17 cellular contexts compared by ENCODE assay signal in the genomic region with DNA sequence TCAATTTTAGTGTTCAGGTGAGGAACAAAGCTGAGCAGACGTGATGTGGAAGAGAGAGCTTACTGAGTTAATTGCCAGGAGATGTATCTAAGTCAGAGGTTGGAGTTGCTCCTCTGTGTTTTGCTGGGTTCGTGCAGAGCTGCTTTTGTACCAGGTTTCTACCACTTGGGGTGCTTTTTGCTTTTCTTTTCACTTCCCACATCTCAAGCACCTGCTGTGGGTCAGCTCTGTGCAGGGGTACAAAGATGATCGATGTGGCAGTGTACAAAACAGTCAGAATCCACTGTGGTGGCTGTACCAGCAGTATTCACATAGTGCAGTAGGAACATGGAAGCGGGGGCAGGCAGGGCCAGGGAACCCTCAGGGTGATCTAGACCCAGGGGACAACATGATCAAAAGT. TPM values are rescaled to one million over a fixed set of nuclear protein-coding genes. Genes with fewer than 3 reads are reported as not detected.
DNase-seq lines count a peak whose midpoint lies in the region; ATAC-seq and TF ChIP-seq lines count a peak whose summit lies in the region.
"Had no signal": no experiment of that assay in that cellular context is flagged by ENCODE, and none has a peak within 500 bp of the region (broad histone marks: within the 10 kb centered on the region; RNA-seq: fewer than 3 reads in every experiment).

No MANE protein-coding gene starts in this region.

- CTCF ChIA-PET in RWPE1 (lab: Yijun Ruan, JAX): interaction anchor here (1.2 kb wide), 1 partner anchor 10 kb away, joined by 3 read pairs; no protein-coding TSS in a partner anchor
- CTCF ChIA-PET in CD4-positive, alpha-beta T cell (lab: Charles Lee): no interaction called here

- H3K36me3 ChIP-seq in upper lobe of right lung: peaks cover 33% of the 10 kb centered on the region

- no peaks in the 10 kb centered on the region for H3K9me3 Mint-ChIP-seq in glutamatergic neuron (ENCODE audit: unreplicated experiment)
- H3K9me3 Mint-ChIP-seq in CD4-positive, alpha-beta T cell: no peaks in the 10 kb centered on the region

- peaks cover 4% of the 10 kb centered on the region for H3K36me3 Mint-ChIP-seq in glutamatergic neuron (ENCODE audit: unreplicated experiment)
- peaks cover 53% of the 10 kb centered on the region for H3K36me3 Mint-ChIP-seq in CD4-positive, alpha-beta T cell (ENCODE audit: low read depth)

- H3K4me3 ChIP-seq in upper lobe of right lung: no peak overlapping the region

- no peak overlapping the region for H3K4me3 Mint-ChIP-seq in glutamatergic neuron (ENCODE audit: unreplicated experiment)
- H3K4me3 Mint-ChIP-seq in CD4-positive, alpha-beta T cell: no peak overlapping the region

- peak overlapping the region; percentile 6 for H3K27ac Mint-ChIP-seq in glutamatergic neuron (ENCODE audit: unreplicated experiment)
- H3K27ac Mint-ChIP-seq in CD4-positive, alpha-beta T cell: no peak overlapping the region

- TF ChIP-seq CTCF in RWPE1 (conservative IDR thresholded peaks at IDR 0.05; ENCODE audit: low read depth) (no peak), glutamatergic neuron (IDR thresholded peaks at IDR 0.05; ENCODE audit: partially characterized antibody, unreplicated experiment) (no peak), upper lobe of right lung (IDR thresholded peaks at IDR 0.05) (no peak)
- TF ChIP-seq CTCF in CD4-positive, alpha-beta T cell (IDR thresholded peaks at IDR 0.05): no peak

- no peaks in the 10 kb centered on the region for H3K27me3 ChIP-seq in upper lobe of right lung
- no peaks in the 10 kb centered on the region for H3K27me3 ChIP-seq in CD4-positive, alpha-beta T cell (ENCODE audit: control insufficient read depth, insufficient read depth, low read length)

- peaks cover 2% of the 10 kb centered on the region for H3K4me1 Mint-ChIP-seq in glutamatergic neuron (ENCODE audit: low read depth, unreplicated experiment)
- H3K4me1 Mint-ChIP-seq in CD4-positive, alpha-beta T cell (ENCODE audit: low read depth): peaks cover 12% of the 10 kb centered on the region

- no peaks in the 10 kb centered on the region for H3K4me1 ChIP-seq in upper lobe of right lung

- ATAC-seq in left cardiac atrium (no peak), upper lobe of right lung (no peak), GM21360 (IDR thresholded peaks at IDR 0.05; ENCODE audit: unreplicated experiment) (no peak)
- no peak for ATAC-seq in CD4-positive, alpha-beta T cell (ENCODE audit: poor library complexity)

- H3K9me3 ChIP-seq in upper lobe of right lung: no peaks in the 10 kb centered on the region
- no peaks in the 10 kb centered on the region for H3K9me3 ChIP-seq in CD4-positive, alpha-beta T cell (ENCODE audit: control insufficient read depth, low read length)

- intact Hi-C loops in cardiac septum (cut with DNase I) (no loop called here), left cardiac atrium (cut with DNase I) (no loop called here), upper lobe of right lung (cut with DNase I) (no loop called here)
- intact Hi-C loops in CD4-positive, alpha-beta T cell (cut with DNase I, micrococcal nuclease): no loop called here

- peak; percentile 50 for DNase-seq in cardiac septum (ENCODE audit: low spot score)
- DNase-seq in left cardiac atrium: no peak
- DNase-seq in RWPE1 (ENCODE audit: low spot score): no peak
- no peak for DNase-seq in glutamatergic neuron
- DNase-seq in upper lobe of right lung: peak; percentile 30
- no peak for DNase-seq in CD4-positive, alpha-beta T cell
- DNase-seq in D341Med (ENCODE audit: low spot score): no peak
- DNase-seq: C1 segment of cervical spinal cord; DMS 273 treated with DMSO at 0.1 percent for 48 hours; GDM1; H7; NCI-H1417; NCI-H187 treated with DMSO at 0.1 percent for 48 hours; NCI-H446; NCI-H69; NK-92 treated with Interleukin-12 subunit alpha and Interleukin-12 subunit beta, amount 100 ng/mL, for 24 hours had no signal

- no peaks in the 10 kb centered on the region for H3K27me3 Mint-ChIP-seq in glutamatergic neuron (ENCODE audit: unreplicated experiment)
- no peaks in the 10 kb centered on the region for H3K27me3 Mint-ChIP-seq in CD4-positive, alpha-beta T cell

- POLR2A ChIA-PET in RWPE1 (lab: Yijun Ruan, JAX; ENCODE audit: low non-redundant PET): interaction anchor here (0.6 kb wide), 1 partner anchor 51 kb away, joined by 3 read pairs; no protein-coding TSS in a partner anchor
- POLR2A ChIA-PET in CD4-positive, alpha-beta T cell (lab: Charles Lee): interaction anchor here (1.6 kb wide), 1 partner anchor 13 kb away, joined by 4 read pairs; no protein-coding TSS in a partner anchor

- H3K27ac ChIP-seq in RWPE1: peak overlapping the region; percentile 6; the same call in 1 of the 2 replicates
- H3K27ac ChIP-seq in upper lobe of right lung: no peak overlapping the region
- H3K27ac ChIP-seq in CD4-positive, alpha-beta T cell (ENCODE audit: low read depth, low read length): no peak overlapping the region

RNA-seq across cellular contexts. Expression of gene UNK, which starts 14.8 kb away (rescaled TPM):
- 16.8 TPM for total RNA-seq in cardiac septum
- total RNA-seq in left cardiac atrium: 10 to 100 TPM; 15.8 to 17.8 TPM
- total RNA-seq in glutamatergic neuron (ENCODE audit: unreplicated experiment): 65.5 TPM
- total RNA-seq in upper lobe of right lung: 27.1 TPM
- 10 to 100 TPM; 33.7 to 36.1 TPM for total RNA-seq in CD4-positive, alpha-beta T cell

RNA-seq across cellular contexts. Expression of gene GALK1, which starts 34.4 kb away (rescaled TPM):
- 11.5 TPM for total RNA-seq in cardiac septum
- total RNA-seq in left cardiac atrium: 10 to 100 TPM; 22.0 to 22.9 TPM
- total RNA-seq in glutamatergic neuron (ENCODE audit: unreplicated experiment): 18.2 TPM
- 31.6 TPM for total RNA-seq in upper lobe of right lung
- total RNA-seq in CD4-positive, alpha-beta T cell: 1 to 10 TPM; 5.9 to 6.0 TPM

RNA-seq across cellular contexts. Expression of gene UNC13D, which starts 44.8 kb away (rescaled TPM):
- total RNA-seq in cardiac septum (7.9 TPM), left cardiac atrium (10 to 100 TPM; 22.1 to 34.0 TPM), glutamatergic neuron (ENCODE audit: unreplicated experiment) (2.4 TPM), upper lobe of right lung (145 TPM)
- 100 to 1,000 TPM; 110 to 112 TPM for total RNA-seq in CD4-positive, alpha-beta T cell

RNA-seq across cellular contexts. Expression of gene WBP2, which starts 55.7 kb away (rescaled TPM):
- total RNA-seq in cardiac septum (129 TPM), left cardiac atrium (100 to 1,000 TPM; 106 to 122 TPM), glutamatergic neuron (ENCODE audit: unreplicated experiment) (111 TPM), upper lobe of right lung (156 TPM)
- 100 to 1,000 TPM in 1 of 2 experiments, 10 to 100 TPM in 1; 98.5 to 114 TPM for total RNA-seq in CD4-positive, alpha-beta T cell

Comparison
In these comparisons a context has a peak if more than half of its experiments do, and no peak if none do; other contexts are left out.
1. DNase-seq: peak in cardiac septum (single experiment) and upper lobe of right lung (single experiment); none in left cardiac atrium (single experiment), RWPE1 (single experiment), glutamatergic neuron (single experiment), CD4-positive, alpha-beta T cell (0 of 10) and D341Med (single experiment).